In the genomic region with DNA sequence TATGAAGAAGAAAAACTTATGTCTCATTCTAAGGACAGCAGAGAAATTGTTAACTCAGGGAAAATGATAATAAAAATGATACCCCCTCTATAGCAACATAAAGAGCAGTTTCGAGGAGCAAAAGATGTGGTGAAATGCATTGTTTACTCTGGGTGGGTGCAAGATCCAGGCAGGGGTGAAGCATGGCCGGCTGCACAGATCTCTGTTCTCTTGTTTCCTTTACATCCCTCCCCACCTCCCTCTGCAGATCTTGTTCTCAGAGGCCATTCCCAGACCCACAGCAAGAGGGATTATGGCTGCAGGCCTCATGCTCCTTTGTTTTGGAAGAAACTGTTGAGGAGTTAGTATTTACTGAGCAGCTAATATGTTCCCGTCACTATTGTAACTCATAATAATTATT, we compare ENCODE assay signal across 16 cellular contexts. TPM values are rescaled to one million over a fixed set of nuclear protein-coding genes. Genes with fewer than 3 reads are reported as not detected.
DNase-seq lines count a peak whose midpoint lies in the region; ATAC-seq, FAIRE-seq and TF ChIP-seq lines count a peak whose summit lies in the region.
"Had no signal": no experiment of that assay in that cellular context is flagged by ENCODE, and none has a peak within 500 bp of the region (broad histone marks: within the 10 kb centered on the region; RNA-seq: fewer than 3 reads in every experiment).

No MANE protein-coding gene starts in this region.

- H2AFZ ChIP-seq in Loucy (ENCODE audit: low read length) (no peak overlapping the region), K562 (ENCODE audit: low read depth, low read length) (no peak overlapping the region)
- H2AFZ ChIP-seq: GM23248 had no signal

- H3K4me3 ChIP-seq in Loucy (ENCODE audit: low read length, poor library complexity, severe bottlenecking) (peak overlapping the region; percentile 88), K562 (no peak overlapping the region)
- H3K4me3 ChIP-seq: A549, GM23248, lung had no signal

- H3K9me3 ChIP-seq in Loucy (ENCODE audit: insufficient read depth, low read depth, low read length) (no peaks in the 10 kb centered on the region), K562 (replicated peaks; ENCODE audit: control insufficient read depth, insufficient read depth, low read depth, low read length) (no peaks in the 10 kb centered on the region)
- H3K9me3 ChIP-seq: A549, stomach had no signal

- peaks cover 24% of the 10 kb centered on the region for H3K79me2 ChIP-seq in Loucy (ENCODE audit: insufficient read depth, low read length)
- no peaks in the 10 kb centered on the region for H3K79me2 ChIP-seq in K562 (ENCODE audit: control insufficient read depth, insufficient read depth, low read length)

- POLR2A ChIA-PET in K562 (lab: Yijun Ruan, JAX): no interaction called here

- H3K4me3 Mint-ChIP-seq in activated CD4-positive, alpha-beta T cell treated with anti-CD3 and anti-CD28 coated beads, Interleukin-2, amount 10 ng/mL, durations not matched to agents 24 days and 14 days: peak overlapping the region; percentile 96
- peak overlapping the region; percentile 29 to 62 (median 60) for H3K4me3 Mint-ChIP-seq in nephron

- TF ChIP-seq CTCF in Loucy (conservative IDR thresholded peaks at IDR 0.05; ENCODE audit: low read length): no peak
- TF ChIP-seq CTCF in K562 (IDR thresholded peaks at IDR 0.05 in 2 of 3, conservative IDR thresholded peaks at IDR 0.05 in 1 of 3; ENCODE audit: insufficient read depth in 2 of 3, low read depth in 1 of 3, low read length in 3 of 3): no peak
- TF ChIP-seq CTCF in nephron (IDR thresholded peaks at IDR 0.05; ENCODE audit: unreplicated experiment in 3 of 3): no peak

- no peaks in the 10 kb centered on the region for H3K27me3 ChIP-seq in Loucy (ENCODE audit: insufficient read depth, low read length, poor library complexity, severe bottlenecking)
- H3K27me3 ChIP-seq in K562 (ENCODE audit: control insufficient read depth in 2 of 2, insufficient read depth in 2 of 2, low read length in 2 of 2): no peaks in the 10 kb centered on the region
- H3K27me3 ChIP-seq: stomach had no signal

- no peak for ATAC-seq in K562
- ATAC-seq: A549 had no signal

- no peak overlapping the region for H3K27ac ChIP-seq in K562 (ENCODE audit: extremely low read depth, low read depth, low read length)
- H3K27ac ChIP-seq: A549, GM23248, stomach, WERI-Rb-1 had no signal

- H4K20me1 ChIP-seq in Loucy (ENCODE audit: insufficient read depth, low read length, poor library complexity, severe bottlenecking) (no peaks in the 10 kb centered on the region), K562 (replicated peaks; ENCODE audit: control insufficient read depth, insufficient read depth, low read length) (no peaks in the 10 kb centered on the region)

- H3K9ac ChIP-seq in Loucy (ENCODE audit: low read depth, low read length, poor library complexity, severe bottlenecking) (peak overlapping the region; percentile 74), K562 (ENCODE audit: insufficient read depth in 1 of 2, low read depth in 2 of 2, low read length in 2 of 2) (no peak overlapping the region)
- H3K9ac ChIP-seq: GM23248 had no signal

- H3K36me3 ChIP-seq in Loucy (ENCODE audit: insufficient read depth, low read length) (no peaks in the 10 kb centered on the region), K562 (ENCODE audit: control insufficient read depth, insufficient read depth, low read length) (no peaks in the 10 kb centered on the region)
- H3K36me3 ChIP-seq: WERI-Rb-1 had no signal

- peak overlapping the region; percentile 2 for H3K27ac Mint-ChIP-seq in activated CD4-positive, alpha-beta T cell treated with anti-CD3 and anti-CD28 coated beads, Interleukin-2, amount 10 ng/mL, durations not matched to agents 24 days and 14 days
- H3K27ac Mint-ChIP-seq in nephron: no peak overlapping the region

- TF ChIP-seq EP300 in K562 (IDR thresholded peaks at IDR 0.05; ENCODE audit: low read length): no peak

- no peaks in the 10 kb centered on the region for H3K9me2 ChIP-seq in Loucy (replicated peaks; ENCODE audit: low read depth, low read length)

- no peaks in the 10 kb centered on the region for H3K9me3 Mint-ChIP-seq in activated CD4-positive, alpha-beta T cell treated with anti-CD3 and anti-CD28 coated beads, Interleukin-2, amount 10 ng/mL, durations not matched to agents 24 days and 14 days
- no peaks in the 10 kb centered on the region for H3K9me3 Mint-ChIP-seq in nephron

- H3F3A ChIP-seq in Loucy (ENCODE audit: low read depth): no peaks in the 10 kb centered on the region

- H3K36me3 Mint-ChIP-seq in activated CD4-positive, alpha-beta T cell treated with anti-CD3 and anti-CD28 coated beads, Interleukin-2, amount 10 ng/mL, durations not matched to agents 24 days and 14 days (ENCODE audit: low read depth): peaks cover 40% of the 10 kb centered on the region
- peaks cover 19% of the 10 kb centered on the region for H3K36me3 Mint-ChIP-seq in nephron (ENCODE audit: low read depth)

- H3K9me1 ChIP-seq in K562 (ENCODE audit: control insufficient read depth, insufficient read depth, low read length): peaks cover 2% of the 10 kb centered on the region

- H3K27me3 Mint-ChIP-seq in activated CD4-positive, alpha-beta T cell treated with anti-CD3 and anti-CD28 coated beads, Interleukin-2, amount 10 ng/mL, durations not matched to agents 24 days and 14 days: no peaks in the 10 kb centered on the region
- H3K27me3 Mint-ChIP-seq in nephron (ENCODE audit: low read depth): no peaks in the 10 kb centered on the region

- no peak for TF ChIP-seq RAD21 in K562 (CRISPR knock-in tag; conservative IDR thresholded peaks at IDR 0.05 in 1 of 2, IDR thresholded peaks at IDR 0.05 in 1 of 2)

- CTCF ChIA-PET in K562 (lab: Yijun Ruan, JAX; ENCODE audit: low intra/inter-chr PET ratio): no interaction called here

- WGBS in K562 (ENCODE audit: insufficient coverage, low coverage, missing lambda C conversion rate): 53% methylated on average over 3 of the region's 3 CpGs

- intact Hi-C loops in activated CD4-positive, alpha-beta T cell treated with anti-CD3 and anti-CD28 coated beads, Interleukin-2, amount 10 ng/mL, durations not matched to agents 24 days and 14 days (cut with micrococcal nuclease): loop anchor here (2.0 to 5.0 kb wide), 4 partner anchors 21 to 71 kb away; a partner anchor contains a TSS
- intact Hi-C loops in K562 (cut with micrococcal nuclease): no loop called here

- peaks cover 44% of the 10 kb centered on the region for H3K4me1 Mint-ChIP-seq in activated CD4-positive, alpha-beta T cell treated with anti-CD3 and anti-CD28 coated beads, Interleukin-2, amount 10 ng/mL, durations not matched to agents 24 days and 14 days
- H3K4me1 Mint-ChIP-seq in nephron: peaks cover 18% of the 10 kb centered on the region

- in situ Hi-C loops in K562 (cut with MboI): no loop called here

- H3K4me1 ChIP-seq in Loucy (ENCODE audit: insufficient read depth, low read length, poor library complexity, severe bottlenecking): peaks cover 62% of the 10 kb centered on the region
- peaks cover 3 to 19% of the 10 kb centered on the region in 2 experiments; a peak in 4 of 5 replicates for H3K4me1 ChIP-seq in K562 (replicated peaks in 1 of 2; ENCODE audit: control insufficient read depth in 2 of 2, insufficient read depth in 2 of 2, low read length in 2 of 2)

- H3K4me2 ChIP-seq in Loucy (ENCODE audit: low read depth, low read length, poor library complexity, severe bottlenecking) (peak overlapping the region; percentile 75), K562 (ENCODE audit: insufficient read depth, low read length) (no peak overlapping the region)
- H3K4me2 ChIP-seq: A549 had no signal

- no peak for FAIRE-seq in K562 (lab: Jason Lieb, UNC)
- FAIRE-seq: A549 had no signal

- no peak for TF ChIP-seq POLR2A in K562 (conservative IDR thresholded peaks at IDR 0.05)

- DNase-seq in activated CD4-positive, alpha-beta T cell treated with anti-CD3 and anti-CD28 coated beads, Interleukin-2, amount 10 ng/mL, durations not matched to agents 24 days and 14 days: no peak
- DNase-seq in activated CD4-positive, alpha-beta T cell treated with anti-CD3 and anti-CD28 coated beads for 4 hours: no peak
- DNase-seq in K562 (ENCODE audit: extremely low read depth in 1 of 4, low spot score in 3 of 4) (peak in 2 of 4 experiments; percentile 49 to 51), iPS-NIHi7 (ENCODE audit: extremely low spot score) (no peak), NCI-H146 treated with DMSO at 0.1 percent for 48 hours (lab: John Stamatoyannopoulos, UW; ENCODE audit: unreplicated experiment) (no peak)
- DNase-seq in activated effector memory CD4-positive, alpha-beta T cell treated with anti-CD3 and anti-CD28 coated beads, Interleukin-2, amount 50 U/mL, for 16 hours: no peak
- DNase-seq: effector CD4-positive, alpha-beta T cell; GM23248; NCI-H1105; NCI-H226; stomach; WERI-Rb-1 had no signal

- no TSS peak for BruUV-seq in K562 (replicated peaks; lab: Mats Ljungman, UMichigan)

RNA-seq across cellular contexts. Expression of a gene that starts 1.8 kb away (rescaled TPM):
- total RNA-seq in activated CD4-positive, alpha-beta T cell treated with anti-CD3 and anti-CD28 coated beads, Interleukin-2, amount 10 ng/mL, durations not matched to agents 24 days and 14 days: 29.6 and 33.2 TPM in 2 replicates
- 27.1 and 31.9 TPM in 2 replicates for total RNA-seq in K562 (2011; cell fraction: chromatin; rRNA removed; ENCODE audit: low replicate concordance)
- 9.3 and 13.9 TPM in 2 replicates for total RNA-seq in K562 (2011; cell fraction: nucleolus; rRNA removed)
- 16.0 and 21.1 TPM in 2 replicates for total RNA-seq in K562 (2011; cell fraction: nucleoplasm; rRNA removed)
- total RNA-seq in K562 (2014; rRNA removed): 2.8 and 3.6 TPM in 2 replicates
- total RNA-seq in K562 (2014; rRNA removed; fragmentation: Illumina TruSeq; extraction: Trizol): 4.3 and 4.7 TPM in 2 replicates
- total RNA-seq in K562 (2015; rRNA removed; fragmentation: Illumina TruSeq; extraction: Trizol): 3.4 and 3.7 TPM in 2 replicates
- 3.9 and 4.2 TPM in 2 replicates for total RNA-seq in K562 (2021)
- 8.5 and 11.2 TPM in 2 replicates for polyA plus RNA-seq in K562 (2011; rRNA removed)
- polyA plus RNA-seq in K562 (2011; cell fraction: cytosol; rRNA removed): 2.8 and 4.4 TPM in 2 replicates
- 26.6 and 31.8 TPM in 2 replicates for polyA plus RNA-seq in K562 (2011; cell fraction: nucleus; rRNA removed)
- 3.9 and 10.6 TPM in 2 replicates for polyA plus RNA-seq in K562 (2012)
- polyA plus RNA-seq in K562 (2014; fragmentation: Illumina TruSeq; extraction: Trizol): 4.2 and 4.7 TPM in 2 replicates
- 1 to 10 TPM in 1 of 2 experiments, under 1 TPM in 1; 0.84 to 2.5 TPM for polyA plus RNA-seq in K562 (2014; fragmentation: Nextera tagmentation; extraction: Ambion mirVana)
- 4.0 and 4.1 TPM in 2 replicates for polyA plus RNA-seq in K562 (2014; rRNA removed)
- 9.1 and 10.0 TPM in 2 replicates for polyA minus RNA-seq in K562 (2011; rRNA and poly(A)+ RNA removed)
- polyA minus RNA-seq in K562 (2011; cell fraction: cytosol; rRNA and poly(A)+ RNA removed): 1.5 and 3.4 TPM in 2 replicates
- 6.9 and 12.1 TPM in 2 replicates for polyA minus RNA-seq in K562 (2011; cell fraction: nucleus; rRNA and poly(A)+ RNA removed)

RNA-seq across cellular contexts. Expression of a gene that starts 21.0 kb away (rescaled TPM):
- 23.8 and 25.0 TPM in 2 replicates for total RNA-seq in activated CD4-positive, alpha-beta T cell treated with anti-CD3 and anti-CD28 coated beads, Interleukin-2, amount 10 ng/mL, durations not matched to agents 24 days and 14 days
- 52.6 and 53.2 TPM in 2 replicates for total RNA-seq in K562 (2011; cell fraction: chromatin; rRNA removed; ENCODE audit: low replicate concordance)
- total RNA-seq in K562 (2011; cell fraction: nucleolus; rRNA removed): 31.5 and 32.4 TPM in 2 replicates
- total RNA-seq in K562 (2011; cell fraction: nucleoplasm; rRNA removed): 41.5 and 49.2 TPM in 2 replicates
- total RNA-seq in K562 (2014; rRNA removed) (5.9 and 8.1 TPM in 2 replicates), K562 (2014; rRNA removed; fragmentation: Illumina TruSeq; extraction: Trizol) (10.0 and 10.1 TPM in 2 replicates), K562 (2015; rRNA removed; fragmentation: Illumina TruSeq; extraction: Trizol) (7.9 and 8.6 TPM in 2 replicates), K562 (2021) (10.1 and 11.5 TPM in 2 replicates)
- polyA plus RNA-seq in K562 (2011; rRNA removed) (15.5 and 17.1 TPM in 2 replicates), K562 (2014; fragmentation: Illumina TruSeq; extraction: Trizol) (9.1 and 9.3 TPM in 2 replicates), K562 (2014; fragmentation: Nextera tagmentation; extraction: Ambion mirVana) (10 to 100 TPM in 1 of 2 experiments, 1 to 10 TPM in 1; 8.4 to 11.7 TPM), K562 (2014; rRNA removed) (10.2 and 11.9 TPM in 2 replicates)
- polyA plus RNA-seq in K562 (2011; cell fraction: cytosol; rRNA removed): 11.3 and 11.6 TPM in 2 replicates
- 46.8 and 65.8 TPM in 2 replicates for polyA plus RNA-seq in K562 (2011; cell fraction: nucleus; rRNA removed)
- polyA plus RNA-seq in K562 (2012): 8.6 and 14.3 TPM in 2 replicates
- polyA minus RNA-seq in K562 (2011; rRNA and poly(A)+ RNA removed): 22.6 and 30.6 TPM in 2 replicates
- 6.9 and 8.7 TPM in 2 replicates for polyA minus RNA-seq in K562 (2011; cell fraction: cytosol; rRNA and poly(A)+ RNA removed)
- polyA minus RNA-seq in K562 (2011; cell fraction: nucleus; rRNA and poly(A)+ RNA removed): 23.0 and 33.8 TPM in 2 replicates

RNA-seq across cellular contexts. Expression of a gene that starts 36.4 kb away (rescaled TPM):
- total RNA-seq in activated CD4-positive, alpha-beta T cell treated with anti-CD3 and anti-CD28 coated beads, Interleukin-2, amount 10 ng/mL, durations not matched to agents 24 days and 14 days: 37.7 and 38.2 TPM in 2 replicates
- 19.6 and 24.0 TPM in 2 replicates for total RNA-seq in K562 (2011; cell fraction: chromatin; rRNA removed; ENCODE audit: low replicate concordance)
- 4.6 and 4.8 TPM in 2 replicates for total RNA-seq in K562 (2011; cell fraction: nucleolus; rRNA removed)
- 16.4 and 24.1 TPM in 2 replicates for total RNA-seq in K562 (2011; cell fraction: nucleoplasm; rRNA removed)
- total RNA-seq in K562 (2014; rRNA removed) (0.45 and 1.0 TPM in 2 replicates), K562 (2014; rRNA removed; fragmentation: Illumina TruSeq; extraction: Trizol) (1.2 and 1.4 TPM in 2 replicates), K562 (2015; rRNA removed; fragmentation: Illumina TruSeq; extraction: Trizol) (0.98 and 1.3 TPM in 2 replicates), K562 (2021) (1.4 and 1.5 TPM in 2 replicates)
- polyA plus RNA-seq in K562 (2011; rRNA removed) (3.5 and 7.6 TPM in 2 replicates), K562 (2014; fragmentation: Illumina TruSeq; extraction: Trizol) (0.71 and 1.00 TPM in 2 replicates), K562 (2014; fragmentation: Nextera tagmentation; extraction: Ambion mirVana) (under 1 TPM; 0.21 to 0.41 TPM), K562 (2014; rRNA removed) (1.1 and 1.3 TPM in 2 replicates)
- polyA plus RNA-seq in K562 (2011; cell fraction: cytosol; rRNA removed): 0.51 and 1.6 TPM in 2 replicates
- 24.8 and 44.0 TPM in 2 replicates for polyA plus RNA-seq in K562 (2011; cell fraction: nucleus; rRNA removed)
- polyA plus RNA-seq in K562 (2012): 1.1 and 3.0 TPM in 2 replicates
- polyA minus RNA-seq in K562 (2011; rRNA and poly(A)+ RNA removed): 5.6 and 15.4 TPM in 2 replicates
- 0.19 and 0.82 TPM in 2 replicates for polyA minus RNA-seq in K562 (2011; cell fraction: cytosol; rRNA and poly(A)+ RNA removed)
- 3.4 and 18.0 TPM in 2 replicates for polyA minus RNA-seq in K562 (2011; cell fraction: nucleus; rRNA and poly(A)+ RNA removed)

RNA-seq across cellular contexts. Expression of a gene that starts 38.9 kb away (rescaled TPM):
- total RNA-seq in activated CD4-positive, alpha-beta T cell treated with anti-CD3 and anti-CD28 coated beads, Interleukin-2, amount 10 ng/mL, durations not matched to agents 24 days and 14 days: 48.0 and 50.8 TPM in 2 replicates
- 20.7 and 24.8 TPM in 2 replicates for total RNA-seq in K562 (2011; cell fraction: chromatin; rRNA removed; ENCODE audit: low replicate concordance)
- total RNA-seq in K562 (2011; cell fraction: nucleolus; rRNA removed): 11.8 and 12.0 TPM in 2 replicates
- total RNA-seq in K562 (2011; cell fraction: nucleoplasm; rRNA removed): 14.7 and 20.5 TPM in 2 replicates
- total RNA-seq in K562 (2014; rRNA removed) (2.7 and 3.1 TPM in 2 replicates), K562 (2014; rRNA removed; fragmentation: Illumina TruSeq; extraction: Trizol) (5.8 and 6.8 TPM in 2 replicates), K562 (2015; rRNA removed; fragmentation: Illumina TruSeq; extraction: Trizol) (4.4 and 5.3 TPM in 2 replicates), K562 (2021) (5.1 and 6.4 TPM in 2 replicates)
- polyA plus RNA-seq in K562 (2011; rRNA removed) (10.1 and 11.2 TPM in 2 replicates), K562 (2014; fragmentation: Illumina TruSeq; extraction: Trizol) (6.1 and 7.6 TPM in 2 replicates), K562 (2014; fragmentation: Nextera tagmentation; extraction: Ambion mirVana) (1 to 10 TPM; 3.5 to 7.5 TPM), K562 (2014; rRNA removed) (6.2 and 7.7 TPM in 2 replicates)
- 3.7 and 5.9 TPM in 2 replicates for polyA plus RNA-seq in K562 (2011; cell fraction: cytosol; rRNA removed)
- polyA plus RNA-seq in K562 (2011; cell fraction: nucleus; rRNA removed): 19.2 and 19.7 TPM in 2 replicates
- 5.5 and 7.0 TPM in 2 replicates for polyA plus RNA-seq in K562 (2012)
- 15.3 and 16.2 TPM in 2 replicates for polyA minus RNA-seq in K562 (2011; rRNA and poly(A)+ RNA removed)
- 4.1 and 5.9 TPM in 2 replicates for polyA minus RNA-seq in K562 (2011; cell fraction: cytosol; rRNA and poly(A)+ RNA removed)
- 4.7 and 11.4 TPM in 2 replicates for polyA minus RNA-seq in K562 (2011; cell fraction: nucleus; rRNA and poly(A)+ RNA removed)

RNA-seq across cellular contexts. Expression of a gene that starts 53.9 kb away (rescaled TPM):
- total RNA-seq in activated CD4-positive, alpha-beta T cell treated with anti-CD3 and anti-CD28 coated beads, Interleukin-2, amount 10 ng/mL, durations not matched to agents 24 days and 14 days: 16.5 and 19.8 TPM in 2 replicates
- 41.4 and 45.8 TPM in 2 replicates for total RNA-seq in K562 (2011; cell fraction: chromatin; rRNA removed; ENCODE audit: low replicate concordance)
- total RNA-seq in K562 (2011; cell fraction: nucleolus; rRNA removed): 30.1 and 32.4 TPM in 2 replicates
- 28.4 and 29.5 TPM in 2 replicates for total RNA-seq in K562 (2011; cell fraction: nucleoplasm; rRNA removed)
- total RNA-seq in K562 (2014; rRNA removed) (6.7 and 6.8 TPM in 2 replicates), K562 (2014; rRNA removed; fragmentation: Illumina TruSeq; extraction: Trizol) (17.2 and 17.6 TPM in 2 replicates), K562 (2015; rRNA removed; fragmentation: Illumina TruSeq; extraction: Trizol) (15.9 and 16.2 TPM in 2 replicates), K562 (2021) (13.0 and 13.5 TPM in 2 replicates)
- polyA plus RNA-seq in K562 (2011; rRNA removed) (18.9 and 23.2 TPM in 2 replicates), K562 (2014; fragmentation: Illumina TruSeq; extraction: Trizol) (19.4 and 22.1 TPM in 2 replicates), K562 (2014; fragmentation: Nextera tagmentation; extraction: Ambion mirVana) (10 to 100 TPM in 1 of 2 experiments, 1 to 10 TPM in 1; 7.0 to 16.4 TPM), K562 (2014; rRNA removed) (18.0 and 21.7 TPM in 2 replicates)
- polyA plus RNA-seq in K562 (2011; cell fraction: cytosol; rRNA removed): 13.3 and 16.1 TPM in 2 replicates
- 33.9 and 39.5 TPM in 2 replicates for polyA plus RNA-seq in K562 (2011; cell fraction: nucleus; rRNA removed)
- polyA plus RNA-seq in K562 (2012): 12.6 and 22.3 TPM in 2 replicates
- 22.7 and 32.0 TPM in 2 replicates for polyA minus RNA-seq in K562 (2011; rRNA and poly(A)+ RNA removed)
- 6.4 and 8.2 TPM in 2 replicates for polyA minus RNA-seq in K562 (2011; cell fraction: cytosol; rRNA and poly(A)+ RNA removed)
- 11.0 and 19.7 TPM in 2 replicates for polyA minus RNA-seq in K562 (2011; cell fraction: nucleus; rRNA and poly(A)+ RNA removed)
